Comparison of ENCODE assay signal across 1 cellular context in the genomic region with DNA sequence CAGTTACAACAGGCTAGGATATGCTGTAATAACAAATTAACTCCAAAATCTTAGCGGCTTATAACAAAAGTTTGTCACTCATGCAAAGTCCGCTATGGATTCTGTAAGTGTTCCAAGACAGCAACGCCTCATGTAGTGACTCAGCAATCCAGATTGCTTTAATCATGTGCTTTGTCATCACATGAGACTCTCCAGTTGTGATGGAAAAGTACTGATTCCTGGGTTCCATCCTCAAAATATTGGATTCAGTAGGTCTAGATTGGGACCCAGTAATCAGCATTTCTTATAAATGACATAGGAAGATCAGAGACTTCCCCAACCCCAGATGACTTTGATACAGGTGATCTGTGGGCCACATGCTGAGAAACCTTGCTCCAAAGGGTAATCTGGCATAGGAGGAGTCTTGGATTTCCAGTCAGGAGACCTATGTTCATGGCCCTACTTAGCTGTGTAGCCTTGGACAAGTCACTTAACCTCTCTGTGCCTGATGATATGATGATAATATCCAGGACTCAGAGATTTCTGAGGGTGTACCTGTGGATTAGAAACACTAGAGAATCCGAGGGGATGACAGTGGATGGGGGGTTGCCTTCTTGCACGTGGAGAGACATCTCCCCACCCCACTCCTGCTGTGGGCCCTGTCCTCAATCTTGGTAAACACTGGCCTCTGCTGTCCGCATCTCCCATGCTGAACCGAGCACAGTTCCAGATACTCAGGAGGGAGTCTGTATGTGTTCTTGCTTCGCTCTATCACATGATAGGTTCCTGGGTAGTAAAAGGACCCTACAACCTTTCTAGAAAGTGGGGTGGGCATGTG.
TF ChIP-seq lines count a peak whose summit lies in the region.

No MANE protein-coding gene starts in this region.

TF ChIP-seq in K562, 482 proteins besides CTCF, POLR2A, EP300 and RAD21 (continued from another document and continues in another):
- TF ChIP-seq, protein P1, sequence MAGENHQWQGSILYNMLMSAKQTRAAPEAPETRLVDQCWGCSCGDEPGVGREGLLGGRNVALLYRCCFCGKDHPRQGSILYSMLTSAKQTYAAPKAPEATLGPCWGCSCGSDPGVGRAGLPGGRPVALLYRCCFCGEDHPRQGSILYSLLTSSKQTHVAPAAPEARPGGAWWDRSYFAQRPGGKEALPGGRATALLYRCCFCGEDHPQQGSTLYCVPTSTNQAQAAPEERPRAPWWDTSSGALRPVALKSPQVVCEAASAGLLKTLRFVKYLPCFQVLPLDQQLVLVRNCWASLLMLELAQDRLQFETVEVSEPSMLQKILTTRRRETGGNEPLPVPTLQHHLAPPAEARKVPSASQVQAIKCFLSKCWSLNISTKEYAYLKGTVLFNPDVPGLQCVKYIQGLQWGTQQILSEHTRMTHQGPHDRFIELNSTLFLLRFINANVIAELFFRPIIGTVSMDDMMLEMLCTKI (IDR thresholded peaks at IDR 0.05; ENCODE audit: partially characterized antibody): no peak
- TF ChIP-seq KAT7 (CRISPR knock-in tag; IDR thresholded peaks at IDR 0.05; ENCODE audit: borderline replicate concordance) (no peak), SMAD4 (CRISPR knock-in tag; conservative IDR thresholded peaks at IDR 0.05) (no peak), HNRNPH1 (optimal IDR thresholded peaks at IDR 0.05; ENCODE audit: low read depth, low read length) (no peak), ZEB2 (IDR thresholded peaks at IDR 0.05) (0 out of 2 replicates have a peak, but pooled peaks have one; percentile 46), TCFL5 (CRISPR knock-in tag; conservative IDR thresholded peaks at IDR 0.05) (no peak), TEAD2 (tag; IDR thresholded peaks at IDR 0.05) (no peak), CSDE1 (IDR thresholded peaks at IDR 0.05) (no peak), RAD51 (IDR thresholded peaks at IDR 0.05; ENCODE audit: borderline replicate concordance, low read depth) (peak; percentile 82), CHD1 (IDR thresholded peaks at IDR 0.05; ENCODE audit: low read length) (no peak), ZNF134 (CRISPR knock-in tag; conservative IDR thresholded peaks at IDR 0.05) (no peak), MAFK (IDR thresholded peaks at IDR 0.05; ENCODE audit: low read length) (peak; percentile 87), ZNF175 (CRISPR knock-in tag; IDR thresholded peaks at IDR 0.05; ENCODE audit: low read depth) (no peak), ARHGAP35 (IDR thresholded peaks at IDR 0.05; ENCODE audit: partially characterized antibody) (no peak), ZNF224 (CRISPR knock-in tag; IDR thresholded peaks at IDR 0.05) (no peak), ZBED1 (IDR thresholded peaks at IDR 0.05) (no peak), MYNN (IDR thresholded peaks at IDR 0.05) (no peak), MYNN (CRISPR knock-in tag; IDR thresholded peaks at IDR 0.05) (no peak), PHF20 (IDR thresholded peaks at IDR 0.05; ENCODE audit: partially characterized antibody) (no peak), CBFA2T2 (conservative IDR thresholded peaks at IDR 0.05) (0 out of 2 replicates have a peak, but pooled peaks have one; percentile 23), FOSL1 (tag; conservative IDR thresholded peaks at IDR 0.05) (peak; percentile 76)
- TF ChIP-seq, protein P2, sequence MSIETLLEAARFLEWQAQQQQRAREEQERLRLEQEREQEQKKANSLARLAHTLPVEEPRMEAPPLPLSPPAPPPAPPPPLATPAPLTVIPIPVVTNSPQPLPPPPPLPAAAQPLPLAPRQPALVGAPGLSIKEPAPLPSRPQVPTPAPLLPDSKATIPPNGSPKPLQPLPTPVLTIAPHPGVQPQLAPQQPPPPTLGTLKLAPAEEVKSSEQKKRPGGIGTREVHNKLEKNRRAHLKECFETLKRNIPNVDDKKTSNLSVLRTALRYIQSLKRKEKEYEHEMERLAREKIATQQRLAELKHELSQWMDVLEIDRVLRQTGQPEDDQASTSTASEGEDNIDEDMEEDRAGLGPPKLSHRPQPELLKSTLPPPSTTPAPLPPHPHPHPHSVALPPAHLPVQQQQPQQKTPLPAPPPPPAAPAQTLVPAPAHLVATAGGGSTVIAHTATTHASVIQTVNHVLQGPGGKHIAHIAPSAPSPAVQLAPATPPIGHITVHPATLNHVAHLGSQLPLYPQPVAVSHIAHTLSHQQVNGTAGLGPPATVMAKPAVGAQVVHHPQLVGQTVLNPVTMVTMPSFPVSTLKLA (conservative IDR thresholded peaks at IDR 0.05): peak; percentile 12 to 58; a peak in 1 of 4 replicates
- TF ChIP-seq, protein P3, sequence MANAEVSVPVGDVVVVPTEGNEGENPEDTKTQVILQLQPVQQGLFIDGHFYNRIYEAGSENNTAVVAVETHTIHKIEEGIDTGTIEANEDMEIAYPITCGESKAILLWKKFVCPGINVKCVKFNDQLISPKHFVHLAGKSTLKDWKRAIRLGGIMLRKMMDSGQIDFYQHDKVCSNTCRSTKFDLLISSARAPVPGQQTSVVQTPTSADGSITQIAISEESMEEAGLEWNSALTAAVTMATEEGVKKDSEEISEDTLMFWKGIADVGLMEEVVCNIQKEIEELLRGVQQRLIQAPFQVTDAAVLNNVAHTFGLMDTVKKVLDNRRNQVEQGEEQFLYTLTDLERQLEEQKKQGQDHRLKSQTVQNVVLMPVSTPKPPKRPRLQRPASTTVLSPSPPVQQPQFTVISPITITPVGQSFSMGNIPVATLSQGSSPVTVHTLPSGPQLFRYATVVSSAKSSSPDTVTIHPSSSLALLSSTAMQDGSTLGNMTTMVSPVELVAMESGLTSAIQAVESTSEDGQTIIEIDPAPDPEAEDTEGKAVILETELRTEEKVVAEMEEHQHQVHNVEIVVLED (CRISPR knock-in tag; IDR thresholded peaks at IDR 0.05): no peak
- TF ChIP-seq, protein P4, sequence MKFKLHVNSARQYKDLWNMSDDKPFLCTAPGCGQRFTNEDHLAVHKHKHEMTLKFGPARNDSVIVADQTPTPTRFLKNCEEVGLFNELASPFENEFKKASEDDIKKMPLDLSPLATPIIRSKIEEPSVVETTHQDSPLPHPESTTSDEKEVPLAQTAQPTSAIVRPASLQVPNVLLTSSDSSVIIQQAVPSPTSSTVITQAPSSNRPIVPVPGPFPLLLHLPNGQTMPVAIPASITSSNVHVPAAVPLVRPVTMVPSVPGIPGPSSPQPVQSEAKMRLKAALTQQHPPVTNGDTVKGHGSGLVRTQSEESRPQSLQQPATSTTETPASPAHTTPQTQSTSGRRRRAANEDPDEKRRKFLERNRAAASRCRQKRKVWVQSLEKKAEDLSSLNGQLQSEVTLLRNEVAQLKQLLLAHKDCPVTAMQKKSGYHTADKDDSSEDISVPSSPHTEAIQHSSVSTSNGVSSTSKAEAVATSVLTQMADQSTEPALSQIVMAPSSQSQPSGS (CRISPR knock-in tag; IDR thresholded peaks at IDR 0.05): no peak
- TF ChIP-seq, protein P5, sequence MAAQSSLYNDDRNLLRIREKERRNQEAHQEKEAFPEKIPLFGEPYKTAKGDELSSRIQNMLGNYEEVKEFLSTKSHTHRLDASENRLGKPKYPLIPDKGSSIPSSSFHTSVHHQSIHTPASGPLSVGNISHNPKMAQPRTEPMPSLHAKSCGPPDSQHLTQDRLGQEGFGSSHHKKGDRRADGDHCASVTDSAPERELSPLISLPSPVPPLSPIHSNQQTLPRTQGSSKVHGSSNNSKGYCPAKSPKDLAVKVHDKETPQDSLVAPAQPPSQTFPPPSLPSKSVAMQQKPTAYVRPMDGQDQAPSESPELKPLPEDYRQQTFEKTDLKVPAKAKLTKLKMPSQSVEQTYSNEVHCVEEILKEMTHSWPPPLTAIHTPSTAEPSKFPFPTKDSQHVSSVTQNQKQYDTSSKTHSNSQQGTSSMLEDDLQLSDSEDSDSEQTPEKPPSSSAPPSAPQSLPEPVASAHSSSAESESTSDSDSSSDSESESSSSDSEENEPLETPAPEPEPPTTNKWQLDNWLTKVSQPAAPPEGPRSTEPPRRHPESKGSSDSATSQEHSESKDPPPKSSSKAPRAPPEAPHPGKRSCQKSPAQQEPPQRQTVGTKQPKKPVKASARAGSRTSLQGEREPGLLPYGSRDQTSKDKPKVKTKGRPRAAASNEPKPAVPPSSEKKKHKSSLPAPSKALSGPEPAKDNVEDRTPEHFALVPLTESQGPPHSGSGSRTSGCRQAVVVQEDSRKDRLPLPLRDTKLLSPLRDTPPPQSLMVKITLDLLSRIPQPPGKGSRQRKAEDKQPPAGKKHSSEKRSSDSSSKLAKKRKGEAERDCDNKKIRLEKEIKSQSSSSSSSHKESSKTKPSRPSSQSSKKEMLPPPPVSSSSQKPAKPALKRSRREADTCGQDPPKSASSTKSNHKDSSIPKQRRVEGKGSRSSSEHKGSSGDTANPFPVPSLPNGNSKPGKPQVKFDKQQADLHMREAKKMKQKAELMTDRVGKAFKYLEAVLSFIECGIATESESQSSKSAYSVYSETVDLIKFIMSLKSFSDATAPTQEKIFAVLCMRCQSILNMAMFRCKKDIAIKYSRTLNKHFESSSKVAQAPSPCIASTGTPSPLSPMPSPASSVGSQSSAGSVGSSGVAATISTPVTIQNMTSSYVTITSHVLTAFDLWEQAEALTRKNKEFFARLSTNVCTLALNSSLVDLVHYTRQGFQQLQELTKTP (IDR thresholded peaks at IDR 0.05; ENCODE audit: low read depth in 1 of 2, partially characterized antibody in 2 of 2): peak in 1 of 2 experiments; percentile 33
- TF ChIP-seq, protein P6, sequence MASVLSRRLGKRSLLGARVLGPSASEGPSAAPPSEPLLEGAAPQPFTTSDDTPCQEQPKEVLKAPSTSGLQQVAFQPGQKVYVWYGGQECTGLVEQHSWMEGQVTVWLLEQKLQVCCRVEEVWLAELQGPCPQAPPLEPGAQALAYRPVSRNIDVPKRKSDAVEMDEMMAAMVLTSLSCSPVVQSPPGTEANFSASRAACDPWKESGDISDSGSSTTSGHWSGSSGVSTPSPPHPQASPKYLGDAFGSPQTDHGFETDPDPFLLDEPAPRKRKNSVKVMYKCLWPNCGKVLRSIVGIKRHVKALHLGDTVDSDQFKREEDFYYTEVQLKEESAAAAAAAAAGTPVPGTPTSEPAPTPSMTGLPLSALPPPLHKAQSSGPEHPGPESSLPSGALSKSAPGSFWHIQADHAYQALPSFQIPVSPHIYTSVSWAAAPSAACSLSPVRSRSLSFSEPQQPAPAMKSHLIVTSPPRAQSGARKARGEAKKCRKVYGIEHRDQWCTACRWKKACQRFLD (CRISPR knock-in tag; IDR thresholded peaks at IDR 0.05): no peak
- TF ChIP-seq, protein P7, sequence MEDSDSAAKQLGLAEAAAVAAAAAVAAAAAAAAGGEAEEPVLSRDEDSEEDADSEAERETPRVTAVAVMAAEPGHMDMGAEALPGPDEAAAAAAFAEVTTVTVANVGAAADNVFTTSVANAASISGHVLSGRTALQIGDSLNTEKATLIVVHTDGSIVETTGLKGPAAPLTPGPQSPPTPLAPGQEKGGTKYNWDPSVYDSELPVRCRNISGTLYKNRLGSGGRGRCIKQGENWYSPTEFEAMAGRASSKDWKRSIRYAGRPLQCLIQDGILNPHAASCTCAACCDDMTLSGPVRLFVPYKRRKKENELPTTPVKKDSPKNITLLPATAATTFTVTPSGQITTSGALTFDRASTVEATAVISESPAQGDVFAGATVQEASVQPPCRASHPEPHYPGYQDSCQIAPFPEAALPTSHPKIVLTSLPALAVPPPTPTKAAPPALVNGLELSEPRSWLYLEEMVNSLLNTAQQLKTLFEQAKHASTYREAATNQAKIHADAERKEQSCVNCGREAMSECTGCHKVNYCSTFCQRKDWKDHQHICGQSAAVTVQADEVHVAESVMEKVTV (CRISPR knock-in tag; IDR thresholded peaks at IDR 0.05): no peak
- TF ChIP-seq, protein P8, sequence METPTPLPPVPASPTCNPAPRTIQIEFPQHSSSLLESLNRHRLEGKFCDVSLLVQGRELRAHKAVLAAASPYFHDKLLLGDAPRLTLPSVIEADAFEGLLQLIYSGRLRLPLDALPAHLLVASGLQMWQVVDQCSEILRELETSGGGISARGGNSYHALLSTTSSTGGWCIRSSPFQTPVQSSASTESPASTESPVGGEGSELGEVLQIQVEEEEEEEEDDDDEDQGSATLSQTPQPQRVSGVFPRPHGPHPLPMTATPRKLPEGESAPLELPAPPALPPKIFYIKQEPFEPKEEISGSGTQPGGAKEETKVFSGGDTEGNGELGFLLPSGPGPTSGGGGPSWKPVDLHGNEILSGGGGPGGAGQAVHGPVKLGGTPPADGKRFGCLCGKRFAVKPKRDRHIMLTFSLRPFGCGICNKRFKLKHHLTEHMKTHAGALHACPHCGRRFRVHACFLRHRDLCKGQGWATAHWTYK (CRISPR knock-in tag; IDR thresholded peaks at IDR 0.05): no peak
- TF ChIP-seq, protein P9, sequence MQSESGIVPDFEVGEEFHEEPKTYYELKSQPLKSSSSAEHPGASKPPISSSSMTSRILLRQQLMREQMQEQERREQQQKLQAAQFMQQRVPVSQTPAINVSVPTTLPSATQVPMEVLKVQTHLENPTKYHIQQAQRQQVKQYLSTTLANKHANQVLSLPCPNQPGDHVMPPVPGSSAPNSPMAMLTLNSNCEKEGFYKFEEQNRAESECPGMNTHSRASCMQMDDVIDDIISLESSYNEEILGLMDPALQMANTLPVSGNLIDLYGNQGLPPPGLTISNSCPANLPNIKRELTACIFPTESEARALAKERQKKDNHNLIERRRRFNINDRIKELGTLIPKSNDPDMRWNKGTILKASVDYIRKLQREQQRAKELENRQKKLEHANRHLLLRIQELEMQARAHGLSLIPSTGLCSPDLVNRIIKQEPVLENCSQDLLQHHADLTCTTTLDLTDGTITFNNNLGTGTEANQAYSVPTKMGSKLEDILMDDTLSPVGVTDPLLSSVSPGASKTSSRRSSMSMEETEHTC (IDR thresholded peaks at IDR 0.05): peak; percentile 46; the same call in 1 of the 2 replicates
- TF ChIP-seq, protein P10, sequence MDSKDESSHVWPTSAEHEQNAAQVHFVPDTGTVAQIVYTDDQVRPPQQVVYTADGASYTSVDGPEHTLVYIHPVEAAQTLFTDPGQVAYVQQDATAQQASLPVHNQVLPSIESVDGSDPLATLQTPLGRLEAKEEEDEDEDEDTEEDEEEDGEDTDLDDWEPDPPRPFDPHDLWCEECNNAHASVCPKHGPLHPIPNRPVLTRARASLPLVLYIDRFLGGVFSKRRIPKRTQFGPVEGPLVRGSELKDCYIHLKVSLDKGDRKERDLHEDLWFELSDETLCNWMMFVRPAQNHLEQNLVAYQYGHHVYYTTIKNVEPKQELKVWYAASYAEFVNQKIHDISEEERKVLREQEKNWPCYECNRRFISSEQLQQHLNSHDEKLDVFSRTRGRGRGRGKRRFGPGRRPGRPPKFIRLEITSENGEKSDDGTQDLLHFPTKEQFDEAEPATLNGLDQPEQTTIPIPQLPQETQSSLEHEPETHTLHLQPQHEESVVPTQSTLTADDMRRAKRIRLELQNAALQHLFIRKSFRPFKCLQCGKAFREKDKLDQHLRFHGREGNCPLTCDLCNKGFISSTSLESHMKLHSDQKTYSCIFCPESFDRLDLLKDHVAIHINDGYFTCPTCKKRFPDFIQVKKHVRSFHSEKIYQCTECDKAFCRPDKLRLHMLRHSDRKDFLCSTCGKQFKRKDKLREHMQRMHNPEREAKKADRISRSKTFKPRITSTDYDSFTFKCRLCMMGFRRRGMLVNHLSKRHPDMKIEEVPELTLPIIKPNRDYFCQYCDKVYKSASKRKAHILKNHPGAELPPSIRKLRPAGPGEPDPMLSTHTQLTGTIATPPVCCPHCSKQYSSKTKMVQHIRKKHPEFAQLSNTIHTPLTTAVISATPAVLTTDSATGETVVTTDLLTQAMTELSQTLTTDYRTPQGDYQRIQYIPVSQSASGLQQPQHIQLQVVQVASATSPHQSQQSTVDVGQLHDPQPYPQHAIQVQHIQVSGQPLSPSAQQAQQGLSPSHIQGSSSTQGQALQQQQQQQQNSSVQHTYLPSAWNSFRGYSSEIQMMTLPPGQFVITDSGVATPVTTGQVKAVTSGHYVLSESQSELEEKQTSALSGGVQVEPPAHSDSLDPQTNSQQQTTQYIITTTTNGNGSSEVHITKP (IDR thresholded peaks at IDR 0.05; ENCODE audit: partially characterized antibody): peak; percentile 48
- TF ChIP-seq, protein P11, sequence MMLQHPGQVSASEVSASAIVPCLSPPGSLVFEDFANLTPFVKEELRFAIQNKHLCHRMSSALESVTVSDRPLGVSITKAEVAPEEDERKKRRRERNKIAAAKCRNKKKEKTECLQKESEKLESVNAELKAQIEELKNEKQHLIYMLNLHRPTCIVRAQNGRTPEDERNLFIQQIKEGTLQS (IDR thresholded peaks at IDR 0.05): peak; percentile 70
- TF ChIP-seq, protein P11 (CRISPR knock-in tag; conservative IDR thresholded peaks at IDR 0.05): no peak
